In genomic region chr4:41039312-41039711, GRCh38 we compare ENCODE assay signal across 24 cellular contexts.
DNase-seq lines count a peak whose midpoint lies in the region; ATAC-seq, FAIRE-seq and TF ChIP-seq lines count a peak whose summit lies in the region.
"Had no signal": no experiment of that assay in that cellular context is flagged by ENCODE, and none has a peak within 500 bp of the region (broad histone marks: within the 10 kb centered on the region; RNA-seq: fewer than 3 reads in every experiment).

No MANE protein-coding gene starts in this region.

- H3K9me3 Mint-ChIP-seq in stimulated activated effector memory CD8-positive, alpha-beta T cell treated with anti-CD3 and anti-CD28 coated beads, Interleukin-12 subunit alpha, Interleukin-12 subunit beta, amount 100 ng/mL, for 72 hours = peaks cover 2% of the 10 kb centered on the region

- FAIRE-seq in HepG2 (lab: Jason Lieb, UNC) (no peak), K562 (lab: Jason Lieb, UNC) (no peak)
- FAIRE-seq: A549, D721Med, GM12891, GM18507 had no signal

- H3K4me1 ChIP-seq in HepG2 (ENCODE audit: insufficient read depth, low read length) (no peaks in the 10 kb centered on the region), right lobe of liver (no peaks in the 10 kb centered on the region), K562 (replicated peaks in 1 of 2; ENCODE audit: control insufficient read depth in 2 of 2, insufficient read depth in 2 of 2, low read length in 2 of 2) (no peaks in the 10 kb centered on the region)
- H3K4me1 ChIP-seq: A549; BE2C; BLaER1 treated with 17β-estradiol and CSF1 and Interleukin-3, amounts not matched to agents 10 nM and 100 nM had no signal

- no peaks in the 10 kb centered on the region for H3K9me1 ChIP-seq in K562 (ENCODE audit: control insufficient read depth, insufficient read depth, low read length)

- in situ Hi-C loops in HepG2 (cut with HindIII; ENCODE audit: extremely low pct_ligation_motif_present, low pct_unique_long_range_greater_than_20kb) = no loop called here
- in situ Hi-C loops in K562 (cut with MboI) = no loop called here

- intact Hi-C loops in HepG2 (cut with micrococcal nuclease; ENCODE audit: unreplicated experiment) = no loop called here
- intact Hi-C loops in right lobe of liver (cut with DNase I) = no loop called here
- intact Hi-C loops in K562 (cut with micrococcal nuclease) = no loop called here

- BruUV-seq in HepG2 (replicated peaks; lab: Mats Ljungman, UMichigan) = no TSS peak
- no TSS peak for BruUV-seq in K562 (replicated peaks; lab: Mats Ljungman, UMichigan)

- POLR2A ChIA-PET in HepG2 (lab: Yijun Ruan, JAX) = no interaction called here
- POLR2A ChIA-PET in K562 (lab: Yijun Ruan, JAX) = no interaction called here

- no peak overlapping the region for H3K27ac ChIP-seq in HepG2 (ENCODE audit: extremely low read length, insufficient read depth, low read length)
- H3K27ac ChIP-seq in right lobe of liver = no peak overlapping the region
- H3K27ac ChIP-seq in K562 (ENCODE audit: extremely low read depth, low read depth, low read length) = no peak overlapping the region
- no peak overlapping the region for H3K27ac ChIP-seq in neural cell (ENCODE audit: low read length)
- H3K27ac ChIP-seq: A549; BLaER1 treated with 17β-estradiol and CSF1 and Interleukin-3, amounts not matched to agents 10 nM and 100 nM had no signal

- DNase-seq in HepG2 (ENCODE audit: low spot score) = no peak
- DNase-seq in right lobe of liver = no peak
- DNase-seq in K562 (ENCODE audit: extremely low read depth in 1 of 4, low spot score in 3 of 4) = no peak
- no peak for DNase-seq in stimulated activated effector memory CD8-positive, alpha-beta T cell treated with anti-CD3 and anti-CD28 coated beads, Interleukin-12 subunit alpha, Interleukin-12 subunit beta, amount 100 ng/mL, for 72 hours (ENCODE audit: low spot score in 2 of 2)
- no peak for DNase-seq in DMS79 (lab: John Stamatoyannopoulos, UW)
- DNase-seq: 8988T; ACHN; AML-193; BE2C; CD4-positive, alpha-beta T cell; CD8-positive, alpha-beta memory T cell; DMS 273 treated with DMSO at 0.1 percent for 48 hours; DMS79 treated with DMSO at 0.1 percent for 48 hours; GF-D8; H9 had no signal

- no peak for TF ChIP-seq EP300 in HepG2 (IDR thresholded peaks at IDR 0.05; ENCODE audit: low read depth in 2 of 2, low read length in 2 of 2)
- no peak for TF ChIP-seq EP300 in HepG2 (CRISPR knock-in tag; IDR thresholded peaks at IDR 0.05; ENCODE audit: borderline replicate concordance)
- no peak for TF ChIP-seq EP300 in K562 (IDR thresholded peaks at IDR 0.05; ENCODE audit: low read length)
- no peak for TF ChIP-seq EP300 in neural cell (conservative IDR thresholded peaks at IDR 0.05; ENCODE audit: poor library complexity, severe bottlenecking)

- H3F3A ChIP-seq in neural cell (ENCODE audit: insufficient read depth, low read length, poor library complexity, severe bottlenecking) = no peaks in the 10 kb centered on the region

- H3K9me3 ChIP-seq in HepG2 (ENCODE audit: low read length) = peaks cover under 1% of the 10 kb centered on the region; the same call in 1 of the 2 replicates
- H3K9me3 ChIP-seq in right lobe of liver = no peaks in the 10 kb centered on the region
- H3K9me3 ChIP-seq in K562 (replicated peaks; ENCODE audit: control insufficient read depth, insufficient read depth, low read depth, low read length) = no peaks in the 10 kb centered on the region
- H3K9me3 ChIP-seq in neural cell (ENCODE audit: low read length) = no peaks in the 10 kb centered on the region
- H3K9me3 ChIP-seq: BE2C had no signal

- no peak overlapping the region for H3K4me3 Mint-ChIP-seq in stimulated activated effector memory CD8-positive, alpha-beta T cell treated with anti-CD3 and anti-CD28 coated beads, Interleukin-12 subunit alpha, Interleukin-12 subunit beta, amount 100 ng/mL, for 72 hours
- H3K4me3 Mint-ChIP-seq: CD14-positive monocyte; CD4-positive, alpha-beta T cell; CD8-positive, alpha-beta memory T cell; GM23338; H9 had no signal

- H3K79me2 ChIP-seq in HepG2 (ENCODE audit: insufficient read depth, low read length) (no peaks in the 10 kb centered on the region), K562 (ENCODE audit: control insufficient read depth, insufficient read depth, low read length) (no peaks in the 10 kb centered on the region), neural cell (replicated peaks; ENCODE audit: insufficient read depth, low read length) (no peaks in the 10 kb centered on the region)

- no peaks in the 10 kb centered on the region for H3K9me2 ChIP-seq in neural cell (ENCODE audit: insufficient read depth, low read length)

- TF ChIP-seq CTCF in HepG2 (CRISPR knock-in tag; IDR thresholded peaks at IDR 0.05) (no peak), right lobe of liver (IDR thresholded peaks at IDR 0.05) (no peak), K562 (IDR thresholded peaks at IDR 0.05 in 2 of 3, conservative IDR thresholded peaks at IDR 0.05 in 1 of 3; ENCODE audit: insufficient read depth in 2 of 3, low read depth in 1 of 3, low read length in 3 of 3) (no peak), neural cell (IDR thresholded peaks at IDR 0.05; ENCODE audit: poor library complexity, severe bottlenecking) (no peak)

- ATAC-seq in HepG2 (no peak), right lobe of liver (no peak), K562 (no peak)
- no peak for ATAC-seq in stimulated activated effector memory CD8-positive, alpha-beta T cell treated with anti-CD3 and anti-CD28 coated beads, Interleukin-12 subunit alpha, Interleukin-12 subunit beta, amount 100 ng/mL, for 72 hours
- ATAC-seq: A549, GM23338, HCT116 had no signal

- no peak overlapping the region for H3K4me2 ChIP-seq in HepG2 (ENCODE audit: low read depth, low read length)
- H3K4me2 ChIP-seq in K562 (ENCODE audit: insufficient read depth, low read length) = no peak overlapping the region
- H3K4me2 ChIP-seq in neural cell (ENCODE audit: low read length) = no peak overlapping the region
- H3K4me2 ChIP-seq: A549; BLaER1 treated with 17β-estradiol and CSF1 and Interleukin-3, amounts not matched to agents 10 nM and 100 nM; GM23338 had no signal

- H3K4me3 ChIP-seq in HepG2 (replicated peaks in 1 of 3; ENCODE audit: insufficient read depth in 1 of 3, low read depth in 2 of 3, low read length in 3 of 3) (no peak overlapping the region), right lobe of liver (no peak overlapping the region), K562 (no peak overlapping the region), neural cell (ENCODE audit: low read length) (no peak overlapping the region)
- H3K4me3 ChIP-seq: A549; BLaER1 treated with 17β-estradiol and CSF1 and Interleukin-3, amounts not matched to agents 10 nM and 100 nM; GM23338 had no signal

- no peaks in the 10 kb centered on the region for H3K4me1 Mint-ChIP-seq in stimulated activated effector memory CD8-positive, alpha-beta T cell treated with anti-CD3 and anti-CD28 coated beads, Interleukin-12 subunit alpha, Interleukin-12 subunit beta, amount 100 ng/mL, for 72 hours
- H3K4me1 Mint-ChIP-seq: CD14-positive monocyte; CD8-positive, alpha-beta memory T cell had no signal

- CTCF ChIA-PET in HepG2 (lab: Yijun Ruan, JAX; ENCODE audit: low intra/inter-chr PET ratio, low total read pairs) = no interaction called here
- CTCF ChIA-PET in K562 (lab: Yijun Ruan, JAX; ENCODE audit: low intra/inter-chr PET ratio) = no interaction called here

- no peak for TF ChIP-seq RAD21 in HepG2 (CRISPR knock-in tag; IDR thresholded peaks at IDR 0.05)
- no peak for TF ChIP-seq RAD21 in K562 (CRISPR knock-in tag; conservative IDR thresholded peaks at IDR 0.05 in 1 of 2, IDR thresholded peaks at IDR 0.05 in 1 of 2)
- no peak for TF ChIP-seq RAD21 in neural cell (conservative IDR thresholded peaks at IDR 0.05)

- 93% methylated on average over 3 of the region's 3 CpGs for WGBS in HepG2 (ENCODE audit: low lambda C conversion rate)
- WGBS in right lobe of liver (ENCODE audit: insufficient coverage, low coverage, low lambda C conversion rate, missing lambda C conversion rate) = 96% methylated on average over 3 of the region's 3 CpGs
- 0% methylated on average over 3 of the region's 3 CpGs for WGBS in K562 (ENCODE audit: insufficient coverage, low coverage, missing lambda C conversion rate)

- TF ChIP-seq POLR2A in HepG2 (IDR thresholded peaks at IDR 0.05; ENCODE audit: insufficient read depth in 1 of 2, low read depth in 2 of 2, low read length in 2 of 2) (no peak), right lobe of liver (IDR thresholded peaks at IDR 0.05) (no peak), K562 (conservative IDR thresholded peaks at IDR 0.05) (no peak)

- no peaks in the 10 kb centered on the region for H3K36me3 ChIP-seq in HepG2 (replicated peaks in 1 of 2; ENCODE audit: control insufficient read depth in 1 of 2, insufficient read depth in 2 of 2, low read length in 2 of 2)
- no peaks in the 10 kb centered on the region for H3K36me3 ChIP-seq in right lobe of liver
- H3K36me3 ChIP-seq in K562 (ENCODE audit: control insufficient read depth, insufficient read depth, low read length) = no peaks in the 10 kb centered on the region
- no peaks in the 10 kb centered on the region for H3K36me3 ChIP-seq in neural cell (ENCODE audit: insufficient read depth, low read length)
- H3K36me3 ChIP-seq: BE2C; BLaER1 treated with 17β-estradiol and CSF1 and Interleukin-3, amounts not matched to agents 10 nM and 100 nM had no signal

- no peak overlapping the region for H3K9ac ChIP-seq in HepG2 (ENCODE audit: insufficient read depth, low read depth, low read length)
- no peak overlapping the region for H3K9ac ChIP-seq in K562 (ENCODE audit: insufficient read depth in 1 of 2, low read depth in 2 of 2, low read length in 2 of 2)
- no peak overlapping the region for H3K9ac ChIP-seq in neural cell (ENCODE audit: low read length)
- H3K9ac ChIP-seq: BLaER1 treated with 17β-estradiol and CSF1 and Interleukin-3, amounts not matched to agents 10 nM and 100 nM had no signal

- H3K27ac Mint-ChIP-seq in stimulated activated effector memory CD8-positive, alpha-beta T cell treated with anti-CD3 and anti-CD28 coated beads, Interleukin-12 subunit alpha, Interleukin-12 subunit beta, amount 100 ng/mL, for 72 hours = no peak overlapping the region
- H3K27ac Mint-ChIP-seq: CD14-positive monocyte; CD4-positive, alpha-beta T cell; CD8-positive, alpha-beta memory T cell; GM23338; H9 had no signal

- no peaks in the 10 kb centered on the region for H4K20me1 ChIP-seq in HepG2 (ENCODE audit: insufficient read depth, low read length)
- H4K20me1 ChIP-seq in K562 (replicated peaks; ENCODE audit: control insufficient read depth, insufficient read depth, low read length) = no peaks in the 10 kb centered on the region
- H4K20me1 ChIP-seq in neural cell (ENCODE audit: insufficient read depth) = no peaks in the 10 kb centered on the region
- H4K20me1 ChIP-seq: BLaER1 treated with 17β-estradiol and CSF1 and Interleukin-3, amounts not matched to agents 10 nM and 100 nM had no signal

- H2AFZ ChIP-seq in HepG2 (ENCODE audit: low read length) (no peak overlapping the region), K562 (ENCODE audit: low read depth, low read length) (no peak overlapping the region), neural cell (ENCODE audit: low read depth, low read length) (no peak overlapping the region)
- H2AFZ ChIP-seq: GM23338 had no signal

- no peaks in the 10 kb centered on the region for H3K36me3 Mint-ChIP-seq in stimulated activated effector memory CD8-positive, alpha-beta T cell treated with anti-CD3 and anti-CD28 coated beads, Interleukin-12 subunit alpha, Interleukin-12 subunit beta, amount 100 ng/mL, for 72 hours
- H3K36me3 Mint-ChIP-seq: CD14-positive monocyte; CD8-positive, alpha-beta memory T cell had no signal

- no peaks in the 10 kb centered on the region; a peak in 1 of 5 replicates for H3K27me3 ChIP-seq in HepG2 (ENCODE audit: control insufficient read depth in 1 of 2, insufficient read depth in 2 of 2, low read length in 2 of 2)
- H3K27me3 ChIP-seq in right lobe of liver = no peaks in the 10 kb centered on the region
- no peaks in the 10 kb centered on the region for H3K27me3 ChIP-seq in K562 (ENCODE audit: control insufficient read depth in 2 of 2, insufficient read depth in 2 of 2, low read length in 2 of 2)
- H3K27me3 ChIP-seq in neural cell (ENCODE audit: insufficient read depth, low read depth, low read length) = no peaks in the 10 kb centered on the region
- H3K27me3 ChIP-seq: BE2C; BLaER1 treated with 17β-estradiol and CSF1 and Interleukin-3, amounts not matched to agents 10 nM and 100 nM had no signal

Comparison
In these comparisons a context has a peak if more than half of its experiments do, and no peak if none do; other contexts are left out.
1. Of the 241 proteins assayed by ChIP-seq in both HepG2 and K562: peak only in HepG2: none; only in K562: none; in both: RFX1; in neither: 240.